Comparison of ENCODE assay signal across 8 cellular contexts in the genomic region with DNA sequence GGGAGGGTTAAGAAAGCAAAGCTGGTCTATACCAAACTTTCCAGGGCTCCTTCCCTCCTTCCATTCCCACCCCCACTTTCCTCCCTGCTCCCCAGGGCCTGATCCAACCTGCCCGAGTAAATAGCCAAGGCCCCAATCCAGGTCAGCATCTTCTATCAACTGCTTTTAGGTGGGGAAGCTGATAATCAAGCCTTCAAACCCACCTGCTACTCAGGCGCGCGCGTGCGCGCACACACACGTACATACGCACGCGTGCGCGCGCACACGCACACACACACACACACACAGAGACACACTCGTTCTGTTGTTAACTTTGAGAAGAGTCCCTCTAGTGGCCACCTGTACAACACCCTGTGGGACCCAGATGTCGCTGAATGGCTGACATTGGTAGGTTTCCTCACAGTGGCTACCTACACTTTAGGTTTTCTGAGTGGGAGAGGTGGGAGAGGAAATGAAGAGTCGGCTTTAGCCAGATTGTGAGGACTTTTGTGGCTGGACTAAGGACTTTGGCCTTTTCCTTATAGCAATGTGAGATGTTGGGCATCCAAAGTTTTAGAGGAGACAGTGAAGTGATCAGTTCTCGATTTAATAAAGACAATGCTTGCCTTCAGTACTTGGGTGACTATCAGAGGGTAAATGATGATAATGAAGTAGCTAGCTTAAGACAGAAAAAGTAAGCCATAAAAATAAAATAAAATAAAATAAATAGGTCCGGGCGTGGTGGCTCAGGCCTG. TPM values are rescaled to one million over a fixed set of nuclear protein-coding genes. Genes with fewer than 3 reads are reported as not detected.
DNase-seq lines count a peak whose midpoint lies in the region; ATAC-seq and TF ChIP-seq lines count a peak whose summit lies in the region.

No MANE protein-coding gene starts in this region.

- ATAC-seq in HG03342 (IDR thresholded peaks at IDR 0.05; ENCODE audit: unreplicated experiment) (peak; percentile 71), GM21786 (IDR thresholded peaks at IDR 0.05; ENCODE audit: unreplicated experiment) (no peak), GM18907 (IDR thresholded peaks at IDR 0.05; ENCODE audit: unreplicated experiment) (no peak)

- no peak for TF ChIP-seq POLR2A in Peyer's patch (IDR thresholded peaks at IDR 0.05)

- H3K9me3 Mint-ChIP-seq in activated T-helper 2 cell treated with anti-CD3 and anti-CD28 coated beads, Interferon-gamma antibody, Interleukin-2, Interleukin-4, amounts not matched to agents 10 μg/mL and 5 μg/mL and 100 μg/mL, durations not matched to agents 14 hours and 24 hours and 36 hours = no peaks in the 10 kb centered on the region

- H3K27me3 ChIP-seq in Peyer's patch = no peaks in the 10 kb centered on the region

- H3K4me1 ChIP-seq in Peyer's patch = no peaks in the 10 kb centered on the region

- no peak overlapping the region for H3K27ac ChIP-seq in Peyer's patch

- intact Hi-C loops in activated T-helper 2 cell treated with anti-CD3 and anti-CD28 coated beads, Interferon-gamma antibody, Interleukin-2, Interleukin-4, amounts not matched to agents 10 μg/mL and 5 μg/mL and 100 μg/mL, durations not matched to agents 14 hours and 24 hours and 36 hours (cut with micrococcal nuclease) = no loop called here

- H3K4me1 Mint-ChIP-seq in activated T-helper 2 cell treated with anti-CD3 and anti-CD28 coated beads, Interferon-gamma antibody, Interleukin-2, Interleukin-4, amounts not matched to agents 10 μg/mL and 5 μg/mL and 100 μg/mL, durations not matched to agents 14 hours and 24 hours and 36 hours (ENCODE audit: low read depth) = peaks cover 6% of the 10 kb centered on the region

- no peaks in the 10 kb centered on the region for H3K27me3 Mint-ChIP-seq in activated T-helper 2 cell treated with anti-CD3 and anti-CD28 coated beads, Interferon-gamma antibody, Interleukin-2, Interleukin-4, amounts not matched to agents 10 μg/mL and 5 μg/mL and 100 μg/mL, durations not matched to agents 14 hours and 24 hours and 36 hours (ENCODE audit: low read depth)

- TF ChIP-seq CTCF in GM12864 (IDR thresholded peaks at IDR 0.05; ENCODE audit: low read depth, low read length, missing control alignments) (peak; percentile 86), Peyer's patch (IDR thresholded peaks at IDR 0.05) (peak; percentile 15 to 83 (median 51))

- H3K36me3 Mint-ChIP-seq in activated T-helper 2 cell treated with anti-CD3 and anti-CD28 coated beads, Interferon-gamma antibody, Interleukin-2, Interleukin-4, amounts not matched to agents 10 μg/mL and 5 μg/mL and 100 μg/mL, durations not matched to agents 14 hours and 24 hours and 36 hours (ENCODE audit: low read depth) = no peaks in the 10 kb centered on the region

- peak; percentile 61 for DNase-seq in GM12864 (ENCODE audit: low read depth)
- peak; percentile 32 to 84 (median 64) for DNase-seq in Peyer's patch
- DNase-seq in activated T-helper 2 cell treated with anti-CD3 and anti-CD28 coated beads, Interferon-gamma antibody, Interleukin-2, Interleukin-4, amounts not matched to agents 10 μg/mL and 5 μg/mL and 100 μg/mL, durations not matched to agents 14 hours and 24 hours and 36 hours (ENCODE audit: low spot score) = peak; percentile 39
- DNase-seq in glomerular endothelial cell (ENCODE audit: extremely low read depth, low read depth, low spot score) = peak; percentile 20
- peak; percentile 70 for DNase-seq in renal cortical epithelial cell (ENCODE audit: low read depth)

- no peaks in the 10 kb centered on the region for H3K36me3 ChIP-seq in Peyer's patch

- H3K4me3 ChIP-seq in GM12864 (ENCODE audit: low read depth, low read length) = no peak overlapping the region
- peak overlapping the region in 2 of 4 donors; percentile 34 to 51 for H3K4me3 ChIP-seq in Peyer's patch

- peak overlapping the region; percentile 56 for H3K4me3 Mint-ChIP-seq in activated T-helper 2 cell treated with anti-CD3 and anti-CD28 coated beads, Interferon-gamma antibody, Interleukin-2, Interleukin-4, amounts not matched to agents 10 μg/mL and 5 μg/mL and 100 μg/mL, durations not matched to agents 14 hours and 24 hours and 36 hours (ENCODE audit: low read depth)

- no peaks in the 10 kb centered on the region for H3K9me3 ChIP-seq in Peyer's patch

- no peak overlapping the region for H3K27ac Mint-ChIP-seq in activated T-helper 2 cell treated with anti-CD3 and anti-CD28 coated beads, Interferon-gamma antibody, Interleukin-2, Interleukin-4, amounts not matched to agents 10 μg/mL and 5 μg/mL and 100 μg/mL, durations not matched to agents 14 hours and 24 hours and 36 hours

RNA-seq across cellular contexts. Expression of a gene that starts 45.4 kb away (rescaled TPM):
- total RNA-seq in Peyer's patch (10 to 100 TPM; 14.9 to 92.4 (median 47.0) TPM), glomerular endothelial cell (2.2 and 7.1 TPM in 2 replicates), renal cortical epithelial cell (10.4 and 36.8 TPM in 2 replicates)
- 0.85 and 0.98 TPM in 2 replicates for total RNA-seq in activated T-helper 2 cell treated with anti-CD3 and anti-CD28 coated beads, Interferon-gamma antibody, Interleukin-2, Interleukin-4, amounts not matched to agents 10 μg/mL and 5 μg/mL and 100 μg/mL, durations not matched to agents 14 hours and 24 hours and 36 hours

Comparison
In these comparisons a context has a peak if more than half of its experiments do, and no peak if none do; other contexts are left out.
1. DNase-seq: peak in every context shown above with its lines; median percentile 70 in renal cortical epithelial cell; 64 in Peyer's patch; 61 in GM12864; 39 in activated T-helper 2 cell treated with anti-CD3 and anti-CD28 coated beads, Interferon-gamma antibody, Interleukin-2, Interleukin-4, amounts not matched to agents 10 μg/mL and 5 μg/mL and 100 μg/mL, durations not matched to agents 14 hours and 24 hours and 36 hours; 20 in glomerular endothelial cell.